Comparison of ENCODE assay signal across 15 cellular contexts in genomic region chr12:26128180-26128579, GRCh38.
"Had no signal": no experiment of that assay in that cellular context is flagged by ENCODE, and none has a peak within 500 bp of the region (broad histone marks: within the 10 kb centered on the region; RNA-seq: fewer than 3 reads in every experiment).

No MANE protein-coding gene starts in this region.

- H3K9me3 ChIP-seq: gastrocnemius medialis, heart right ventricle, upper lobe of right lung had no signal

- H3K36me3 ChIP-seq: gastrocnemius medialis, heart right ventricle, upper lobe of right lung had no signal

- H3K9me3 Mint-ChIP-seq: endodermal cell, nephron progenitor cell had no signal

- H3K4me3 ChIP-seq: gastrocnemius medialis, heart right ventricle, upper lobe of right lung had no signal

- H3K36me3 Mint-ChIP-seq: activated naive CD8-positive, alpha-beta T cell had no signal

- H3K4me3 Mint-ChIP-seq: endodermal cell had no signal

- H3K27ac ChIP-seq: upper lobe of right lung had no signal

- H3K27me3 ChIP-seq: gastrocnemius medialis had no signal

- DNase-seq: activated CD4-positive, CD25-positive, alpha-beta regulatory T cell; activated effector memory CD4-positive, alpha-beta T cell treated with anti-CD3 and anti-CD28 coated beads, Interleukin-2, amount 50 U/mL, for 16 hours; activated T-cell treated with anti-CD3 and anti-CD28 coated beads, Interleukin-2, amount 50 U/mL, for 1 hour; anterior cingulate cortex; endodermal cell; gastrocnemius medialis; heart right ventricle; left ventricle myocardium superior; mesendoderm; nephron progenitor cell; stimulated activated CD4-positive, alpha-beta T cell treated with anti-CD3 and anti-CD28 coated beads, Interleukin-12 subunit alpha, Interleukin-12 subunit beta, amount 100 ng/mL, for 4 hours; stimulated activated naive CD8-positive, alpha-beta T cell treated with anti-CD3 and anti-CD28 coated beads, Interleukin-15, Interleukin-2, amounts not matched to agents 100 U/mL and 50 U/mL, for 24 hours; T-helper 17 cell; upper lobe of right lung had no signal

- H3K27ac Mint-ChIP-seq: activated naive CD8-positive, alpha-beta T cell; endodermal cell; nephron progenitor cell; T-helper 17 cell had no signal
